Comparison of ENCODE assay signal across 25 cellular contexts in the genomic region with DNA sequence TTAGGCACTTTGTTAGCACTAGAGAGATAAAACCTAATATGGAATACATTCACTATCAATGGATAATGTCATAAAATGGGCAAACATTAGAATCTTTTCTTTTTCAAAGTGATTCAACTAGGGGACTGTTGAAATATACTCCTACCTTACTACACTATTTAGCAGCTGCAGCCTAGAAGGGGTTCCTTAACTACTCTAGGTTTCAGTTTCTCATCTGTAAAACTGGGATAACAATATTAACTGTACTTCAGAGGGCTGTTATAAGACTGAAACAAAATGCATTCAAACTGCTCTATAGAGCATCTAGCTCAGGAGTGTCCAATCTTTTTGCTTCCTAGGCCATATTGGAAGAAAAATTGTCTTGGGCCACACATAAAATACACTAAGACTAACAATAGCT.
"Had no signal": no experiment of that assay in that cellular context is flagged by ENCODE, and none has a peak within 500 bp of the region (broad histone marks: within the 10 kb centered on the region; RNA-seq: fewer than 3 reads in every experiment).

No MANE protein-coding gene starts in this region.

- H3K27me3 Mint-ChIP-seq: IgD-negative memory B cell had no signal

- H3K4me3 ChIP-seq: K562, MG63, SJCRH30 had no signal

- H3K36me3 ChIP-seq: MG63 had no signal

- H3K27me3 ChIP-seq: MG63, SJCRH30 had no signal

- H3K27ac ChIP-seq: HL-60, SJCRH30 had no signal

- H3K9me3 ChIP-seq: MG63, SJCRH30 had no signal

- H3K27ac Mint-ChIP-seq: IgD-negative memory B cell had no signal

- H3K4me3 Mint-ChIP-seq: IgD-negative memory B cell had no signal

- ATAC-seq: K562, Panc1, PC-3, Right ventricle myocardium inferior, SK-N-SH treated with all-trans-retinoic acid at 6 μM for 48 hours had no signal

- H3K36me3 Mint-ChIP-seq: IgD-negative memory B cell had no signal

- H3K4me1 ChIP-seq: SJCRH30 had no signal

- H3K9me3 Mint-ChIP-seq: IgD-negative memory B cell had no signal

- DNase-seq: MG63, NCI-H1048, NCI-H1105, NCI-H1417, NCI-H1436 treated with DMSO at 0.1 percent for 48 hours, NCI-H1694, NCI-H1930, NCI-H2081, NCI-H2107, NCI-H226, NCI-H446, NCI-H510A, NCI-H524 treated with DMSO at 0.1 percent for 48 hours, NCI-H69, NCI-H774, PC-3, SHP77 treated with DMSO at 0.1 percent for 48 hours, SJCRH30, T-helper 1 cell had no signal
